In genomic region chr17:31394544-31394943, GRCh38 we compare ENCODE assay signal across 9 cellular contexts. TPM values are rescaled to one million over a fixed set of nuclear protein-coding genes. Genes with fewer than 3 reads are reported as not detected.
DNase-seq lines count a peak whose midpoint lies in the region; ATAC-seq, FAIRE-seq and TF ChIP-seq lines count a peak whose summit lies in the region.
"Had no signal": no experiment of that assay in that cellular context is flagged by ENCODE, and none has a peak within 500 bp of the region (broad histone marks: within the 10 kb centered on the region; RNA-seq: fewer than 3 reads in every experiment).

No MANE protein-coding gene starts in this region.

- DNase-seq in EH (ENCODE audit: low read depth) (peak; percentile 79), NCI-H226 (peak; percentile 12), astrocyte (ENCODE audit: low read depth) (peak; percentile 49), iPS-NIHi7 (ENCODE audit: extremely low spot score) (peak; percentile 83), NCI-H2171 (lab: John Stamatoyannopoulos, UW) (no peak)
- peak; percentile 16 to 44 (median 21) for DNase-seq in stimulated activated CD4-positive, alpha-beta T cell treated with anti-CD3 and anti-CD28 coated beads, TNF-alpha, amount 100 ng/mL, for 48 hours (ENCODE audit: low read depth in 3 of 3)

- H3K27me3 ChIP-seq in astrocyte (ENCODE audit: insufficient read depth, low read length): peaks cover 14% of the 10 kb centered on the region

- H3K4me1 ChIP-seq in astrocyte (ENCODE audit: insufficient read depth, low read length): no peaks in the 10 kb centered on the region

- no peak for TF ChIP-seq CTCF in astrocyte (IDR thresholded peaks at IDR 0.05; ENCODE audit: insufficient read depth, low read depth, low read length)

- no peak overlapping the region for H3K9ac ChIP-seq in astrocyte (ENCODE audit: low read length)

- H3K27ac Mint-ChIP-seq in astrocyte (ENCODE audit: unreplicated experiment): no peak overlapping the region

- FAIRE-seq in astrocyte (lab: Jason Lieb, UNC): peak; percentile 82

- H3K4me2 ChIP-seq in astrocyte (ENCODE audit: low read length): no peak overlapping the region

- ATAC-seq in GM19035 (IDR thresholded peaks at IDR 0.05; ENCODE audit: unreplicated experiment): no peak
- no peak for ATAC-seq in GM21526 (IDR thresholded peaks at IDR 0.05; ENCODE audit: low FRiP score, unreplicated experiment)

- H3K27me3 Mint-ChIP-seq in astrocyte (ENCODE audit: low read depth, unreplicated experiment): peaks cover 50% of the 10 kb centered on the region

- H3K79me2 ChIP-seq in astrocyte (ENCODE audit: insufficient read depth, low read length): no peaks in the 10 kb centered on the region

- H4K20me1 ChIP-seq in astrocyte (ENCODE audit: insufficient read depth, low read length): no peaks in the 10 kb centered on the region

- H3K36me3 Mint-ChIP-seq in astrocyte (ENCODE audit: low read depth, unreplicated experiment): peaks cover 1% of the 10 kb centered on the region

- H3K27ac ChIP-seq in astrocyte (ENCODE audit: low read depth, low read length): no peak overlapping the region
- H3K27ac ChIP-seq: ascending aorta had no signal

- H3K9me3 Mint-ChIP-seq in astrocyte (ENCODE audit: unreplicated experiment): no peaks in the 10 kb centered on the region

- H3K4me3 ChIP-seq in astrocyte (ENCODE audit: insufficient read depth, low read depth, low read length): no peak overlapping the region
- H3K4me3 ChIP-seq: ascending aorta had no signal

- H3K4me1 Mint-ChIP-seq in astrocyte (ENCODE audit: low read depth, unreplicated experiment): no peaks in the 10 kb centered on the region

- H3K36me3 ChIP-seq in astrocyte (ENCODE audit: insufficient read depth, low read length): no peaks in the 10 kb centered on the region
- H3K36me3 ChIP-seq: ascending aorta had no signal

- no peaks in the 10 kb centered on the region for H3K9me3 ChIP-seq in astrocyte (ENCODE audit: insufficient read depth, low read depth, low read length)
- H3K9me3 ChIP-seq: ascending aorta had no signal

- H3K4me3 Mint-ChIP-seq in astrocyte (ENCODE audit: unreplicated experiment): no peak overlapping the region

- H2AFZ ChIP-seq in astrocyte (ENCODE audit: low read depth, low read length): no peak overlapping the region

RNA-seq across cellular contexts. Expression of gene RAB11FIP4, which starts 3.1 kb away (rescaled TPM):
- 1.9 and 4.4 TPM in 2 replicates for total RNA-seq in astrocyte
